30 cellular contexts compared by ENCODE assay signal in the genomic region with DNA sequence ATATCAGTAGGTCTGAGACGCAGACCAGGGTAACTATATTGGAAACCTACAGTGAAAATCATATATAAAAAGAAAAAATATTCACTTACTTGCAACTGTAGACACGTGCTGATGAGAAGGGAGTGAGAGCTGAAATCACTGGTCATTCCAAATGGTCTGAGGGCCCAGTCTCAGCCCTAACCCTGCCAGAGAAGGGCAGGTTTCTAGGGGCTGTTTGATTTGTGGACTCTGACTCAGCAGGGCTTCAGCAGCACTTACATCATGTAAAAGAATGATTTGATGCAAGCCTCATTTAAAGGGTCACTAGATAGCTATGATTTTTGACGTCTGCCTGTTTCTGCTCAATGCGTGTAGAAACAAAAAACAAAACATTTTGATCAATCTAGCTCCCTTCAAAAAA.
"Had no signal": no experiment of that assay in that cellular context is flagged by ENCODE, and none has a peak within 500 bp of the region (broad histone marks: within the 10 kb centered on the region; RNA-seq: fewer than 3 reads in every experiment).

No MANE protein-coding gene starts in this region.

- H3K27me3 Mint-ChIP-seq: type B pancreatic cell had no signal

- H3K4me3 Mint-ChIP-seq: mesothelial cell of epicardium; naive B cell; natural killer cell treated with Interleukin-12 subunit alpha and Interleukin-12 subunit beta and Interleukin-15 and Interleukin-18, amount 100 ng/mL, for 72 hours; neural crest cell; stimulated activated memory B cell treated with anti-CD40 and anti-IgM and Interleukin-4, amounts not matched to agents 10 μg/mL and 1 μg/mL and 100 μg/mL, for 72 hours; type B pancreatic cell had no signal

- H3K9me3 Mint-ChIP-seq: natural killer cell treated with Interleukin-12 subunit alpha and Interleukin-12 subunit beta and Interleukin-15 and Interleukin-18, amount 100 ng/mL, for 72 hours; neural crest cell; stimulated activated memory B cell treated with anti-CD40 and anti-IgM and Interleukin-4, amounts not matched to agents 10 μg/mL and 1 μg/mL and 100 μg/mL, for 72 hours; type B pancreatic cell had no signal

- H3K27ac ChIP-seq: coronary artery, esophagus muscularis mucosa, gastrocnemius medialis, heart left ventricle, left lung, neutrophil, pancreas, sigmoid colon, skin epidermis, spleen, testis, tibial artery had no signal

- H3K36me3 ChIP-seq: esophagus muscularis mucosa, gastrocnemius medialis, heart left ventricle, left lung, neutrophil, pancreas, sigmoid colon, spleen, tibial artery had no signal

- FAIRE-seq: endothelial cell of umbilical vein, islet of Langerhans, pancreas had no signal

- DNase-seq: dermis blood vessel endothelial cell; effector memory CD4-positive, alpha-beta T cell; gastrocnemius medialis; heart left ventricle; hippocampal formation; left cardiac atrium; left lung; mesenchymal stem cell; mucosa of descending colon; naive B cell; pancreas; right cardiac atrium; sigmoid colon; spleen; stimulated activated CD4-positive, alpha-beta T cell treated with anti-CD3 and anti-CD28 coated beads, Interleukin-4, amount 100 ng/mL, for 4 hours; stimulated activated naive CD8-positive, alpha-beta T cell treated with anti-CD3 and anti-CD28 coated beads, Interleukin-15, Interleukin-2, amounts not matched to agents 100 U/mL and 50 U/mL, for 24 hours; substantia nigra; testis; tibial artery had no signal

- H3K9me3 ChIP-seq: esophagus muscularis mucosa, gastrocnemius medialis, heart left ventricle, left lung, mucosa of descending colon, neutrophil, spleen, testis, tibial artery had no signal

- H3K4me3 ChIP-seq: coronary artery, esophagus muscularis mucosa, gastrocnemius medialis, heart left ventricle, left lung, mucosa of descending colon, pancreas, sigmoid colon, skin epidermis, spleen, testis, tibial artery had no signal

- H3K4me1 Mint-ChIP-seq: mesothelial cell of epicardium; naive B cell; stimulated activated memory B cell treated with anti-CD40 and anti-IgM and Interleukin-4, amounts not matched to agents 10 μg/mL and 1 μg/mL and 100 μg/mL, for 72 hours had no signal

- H3K27me3 ChIP-seq: esophagus muscularis mucosa, gastrocnemius medialis, heart left ventricle, left lung, neutrophil, pancreas, sigmoid colon, testis, tibial artery had no signal

- H3K4me1 ChIP-seq: esophagus muscularis mucosa, gastrocnemius medialis, heart left ventricle, left lung, pancreas, sigmoid colon, spleen, testis, tibial artery had no signal

- H3K27ac Mint-ChIP-seq: mesothelial cell of epicardium; naive B cell; natural killer cell treated with Interleukin-12 subunit alpha and Interleukin-12 subunit beta and Interleukin-15 and Interleukin-18, amount 100 ng/mL, for 72 hours; stimulated activated memory B cell treated with anti-CD40 and anti-IgM and Interleukin-4, amounts not matched to agents 10 μg/mL and 1 μg/mL and 100 μg/mL, for 72 hours; type B pancreatic cell had no signal

- H3K36me3 Mint-ChIP-seq: mesothelial cell of epicardium; natural killer cell treated with Interleukin-12 subunit alpha and Interleukin-12 subunit beta and Interleukin-15 and Interleukin-18, amount 100 ng/mL, for 72 hours; stimulated activated memory B cell treated with anti-CD40 and anti-IgM and Interleukin-4, amounts not matched to agents 10 μg/mL and 1 μg/mL and 100 μg/mL, for 72 hours; type B pancreatic cell had no signal
